In genomic region chr1:29055160-29055559, GRCh38 we compare ENCODE assay signal across 18 cellular contexts.
"Had no signal": no experiment of that assay in that cellular context is flagged by ENCODE, and none has a peak within 500 bp of the region (broad histone marks: within the 10 kb centered on the region; RNA-seq: fewer than 3 reads in every experiment).

No MANE protein-coding gene starts in this region.

- FAIRE-seq: endothelial cell of umbilical vein had no signal

- H3K4me2 ChIP-seq: hepatocyte had no signal

- H3K27ac Mint-ChIP-seq: activated naive CD8-positive, alpha-beta T cell treated with anti-CD3 and anti-CD28 coated beads for 36 hours; T-helper 1 cell treated with Interleukin-12 subunit alpha and Interleukin-12 subunit beta and Interleukin-4 antibody, amounts not matched to agents 30 μg/mL and 1 μg/mL, for 36 hours; WTC11 had no signal

- H3K27me3 ChIP-seq: cardiac muscle cell, colonic mucosa, hepatocyte, tibial nerve, vagina had no signal

- H3K36me3 ChIP-seq: cardiac muscle cell, colonic mucosa, tibial nerve, vagina had no signal

- H2AFZ ChIP-seq: hepatocyte, parathyroid adenoma had no signal

- H3K27ac ChIP-seq: cardiac muscle cell, colonic mucosa, hepatocyte, parathyroid adenoma, skin epidermis, tibial nerve, vagina had no signal

- H3K27me3 Mint-ChIP-seq: activated naive CD8-positive, alpha-beta T cell treated with anti-CD3 and anti-CD28 coated beads for 36 hours had no signal

- DNase-seq: activated CD4-positive, alpha-beta T cell treated with anti-CD3 and anti-CD28 coated beads, Interleukin-2, amount 50 U/mL, for 1 hour; activated effector memory CD4-positive, alpha-beta T cell treated with Interleukin-2 at 50 U/mL for 16 hours; activated naive CD8-positive, alpha-beta T cell treated with anti-CD3 and anti-CD28 coated beads for 36 hours; activated T-cell treated with anti-CD3 and anti-CD28 coated beads for 4 hours; aorta; colonic mucosa; kidney glomerular epithelial cell had no signal

- H3K9me3 ChIP-seq: colonic mucosa, tibial nerve, vagina had no signal

- H3K4me3 Mint-ChIP-seq: activated naive CD8-positive, alpha-beta T cell treated with anti-CD3 and anti-CD28 coated beads for 36 hours; neural crest cell; stimulated activated effector memory CD8-positive, alpha-beta T cell treated with anti-CD3 and anti-CD28 coated beads, Interleukin-12 subunit alpha, Interleukin-12 subunit beta, amount 100 ng/mL, for 72 hours; T-helper 1 cell treated with Interleukin-12 subunit alpha and Interleukin-12 subunit beta and Interleukin-4 antibody, amounts not matched to agents 30 μg/mL and 1 μg/mL, for 36 hours; WTC11 had no signal

- H3K9ac ChIP-seq: parathyroid adenoma had no signal

- H3K4me1 Mint-ChIP-seq: neural crest cell; stimulated activated effector memory CD8-positive, alpha-beta T cell treated with anti-CD3 and anti-CD28 coated beads, Interleukin-12 subunit alpha, Interleukin-12 subunit beta, amount 100 ng/mL, for 72 hours; WTC11 had no signal

- H3K79me2 ChIP-seq: hepatocyte, parathyroid adenoma had no signal

- H3K9me3 Mint-ChIP-seq: activated naive CD8-positive, alpha-beta T cell treated with anti-CD3 and anti-CD28 coated beads for 36 hours; neural crest cell; stimulated activated effector memory CD8-positive, alpha-beta T cell treated with anti-CD3 and anti-CD28 coated beads, Interleukin-12 subunit alpha, Interleukin-12 subunit beta, amount 100 ng/mL, for 72 hours; T-helper 1 cell treated with Interleukin-12 subunit alpha and Interleukin-12 subunit beta and Interleukin-4 antibody, amounts not matched to agents 30 μg/mL and 1 μg/mL, for 36 hours; WTC11 had no signal

- H3K4me1 ChIP-seq: colonic mucosa, parathyroid adenoma, tibial nerve had no signal

- H3K4me3 ChIP-seq: cardiac muscle cell, colonic mucosa, hepatocyte, skin epidermis, tibial nerve, vagina had no signal

- ATAC-seq: stimulated activated effector memory CD8-positive, alpha-beta T cell treated with anti-CD3 and anti-CD28 coated beads, Interleukin-12 subunit alpha, Interleukin-12 subunit beta, amount 100 ng/mL, for 72 hours; WTC11 had no signal
